Comparison of ENCODE assay signal across 22 cellular contexts in genomic region chr3:40801276-40801675, GRCh38.
A peak's percentile ranks its signal among the peaks of the same experiment; 100 is the strongest.
DNase-seq lines count a peak whose midpoint lies in the region; ATAC-seq and TF ChIP-seq lines count a peak whose summit lies in the region.
"Had no signal": no experiment of that assay in that cellular context is flagged by ENCODE, and none has a peak within 500 bp of the region (broad histone marks: within the 10 kb centered on the region; RNA-seq: fewer than 3 reads in every experiment).

No MANE protein-coding gene starts in this region.

- H3K4me1 Mint-ChIP-seq in activated T-cell treated with anti-CD3 and anti-CD28 coated beads, Interleukin-2, amount 50 U/mL, for 72 hours (ENCODE audit: low read depth), result no peaks in the 10 kb centered on the region
- H3K4me1 Mint-ChIP-seq: activated CD4-positive, alpha-beta T cell treated with anti-CD3 and anti-CD28 coated beads, Interleukin-2, amount 10 ng/mL, durations not matched to agents 24 days and 14 days; activated naive CD8-positive, alpha-beta T cell treated with anti-CD3 and anti-CD28 coated beads, Interleukin-2, amount 50 U/mL, for 24 hours; CD4-positive, alpha-beta memory T cell; central memory CD8-positive, alpha-beta T cell had no signal

- H3K27me3 Mint-ChIP-seq in activated T-cell treated with anti-CD3 and anti-CD28 coated beads, Interleukin-2, amount 50 U/mL, for 72 hours (ENCODE audit: low read depth), result peaks cover 10% of the 10 kb centered on the region

- H3K4me3 Mint-ChIP-seq in activated T-cell treated with anti-CD3 and anti-CD28 coated beads, Interleukin-2, amount 50 U/mL, for 72 hours, result no peak overlapping the region
- H3K4me3 Mint-ChIP-seq: activated CD4-positive, alpha-beta T cell treated with anti-CD3 and anti-CD28 coated beads, Interleukin-2, amount 10 ng/mL, durations not matched to agents 24 days and 14 days; activated naive CD8-positive, alpha-beta T cell treated with anti-CD3 and anti-CD28 coated beads, Interleukin-2, amount 50 U/mL, for 24 hours; CD4-positive, alpha-beta memory T cell; central memory CD8-positive, alpha-beta T cell; natural killer cell treated with Interleukin-12 subunit alpha and Interleukin-12 subunit beta and Interleukin-15 and Interleukin-18, amount 100 ng/mL, for 72 hours had no signal

- POLR2A ChIA-PET in RWPE1 (lab: Yijun Ruan, JAX; ENCODE audit: low non-redundant PET), result no interaction called here

- H3K4me3 ChIP-seq in cardiac fibroblast (replicated peaks in 1 of 2; ENCODE audit: low read depth in 2 of 2, low read length in 2 of 2), result no peak overlapping the region
- H3K4me3 ChIP-seq: GM23248, thyroid gland had no signal

- H3K9me3 Mint-ChIP-seq in activated T-cell treated with anti-CD3 and anti-CD28 coated beads, Interleukin-2, amount 50 U/mL, for 72 hours, result peaks cover 3% of the 10 kb centered on the region in 2 donors
- H3K9me3 Mint-ChIP-seq: activated CD4-positive, alpha-beta T cell treated with anti-CD3 and anti-CD28 coated beads, Interleukin-2, amount 10 ng/mL, durations not matched to agents 24 days and 14 days; activated naive CD8-positive, alpha-beta T cell treated with anti-CD3 and anti-CD28 coated beads, Interleukin-2, amount 50 U/mL, for 24 hours had no signal

- H3K27ac Mint-ChIP-seq in activated T-cell treated with anti-CD3 and anti-CD28 coated beads, Interleukin-2, amount 50 U/mL, for 72 hours, result no peak overlapping the region
- H3K27ac Mint-ChIP-seq: activated CD4-positive, alpha-beta T cell treated with anti-CD3 and anti-CD28 coated beads, Interleukin-2, amount 10 ng/mL, durations not matched to agents 24 days and 14 days; activated naive CD8-positive, alpha-beta T cell treated with anti-CD3 and anti-CD28 coated beads, Interleukin-2, amount 50 U/mL, for 24 hours; CD4-positive, alpha-beta memory T cell; natural killer cell treated with Interleukin-12 subunit alpha and Interleukin-12 subunit beta and Interleukin-15 and Interleukin-18, amount 100 ng/mL, for 72 hours had no signal

- H3K27ac ChIP-seq in RWPE1, result peak overlapping the region; percentile 62; the same call in 1 of the 2 replicates
- H3K27ac ChIP-seq: GM23248, thyroid gland had no signal

- peak; percentile 3 for DNase-seq in H4 (ENCODE audit: low spot score)
- no peak for DNase-seq in RWPE1 (ENCODE audit: low spot score)
- peak; percentile 4 to 56 for DNase-seq in cardiac fibroblast (ENCODE audit: low read depth in 2 of 2)
- peak; percentile 76 for DNase-seq in renal cortical epithelial cell (ENCODE audit: low read depth)
- no peak for DNase-seq in NCI-H1105 (lab: John Stamatoyannopoulos, UW)
- no peak for DNase-seq in activated T-cell treated with anti-CD3 and anti-CD28 coated beads, Interleukin-2, amount 50 U/mL, for 72 hours
- DNase-seq in activated CD4-positive, alpha-beta T cell treated with anti-CD3 and anti-CD28 coated beads, Interleukin-2, amount 50 U/mL, for 48 hours, result no peak
- DNase-seq: activated CD4-positive, alpha-beta T cell treated with anti-CD3 and anti-CD28 coated beads, Interleukin-2, amount 10 ng/mL, durations not matched to agents 24 days and 14 days; activated effector memory CD4-positive, alpha-beta T cell treated with anti-CD3 and anti-CD28 coated beads, Interleukin-2, amount 50 U/mL, for 16 hours; activated naive CD8-positive, alpha-beta T cell treated with anti-CD3 and anti-CD28 coated beads, Interleukin-2, amount 50 U/mL, for 24 hours; CD4-positive, alpha-beta memory T cell; GM23248; Karpas-422; NCI-H1417 treated with DMSO at 0.1 percent for 48 hours; NCI-H510A treated with DMSO at 0.1 percent for 48 hours; SHP77; stimulated activated CD4-positive, alpha-beta T cell treated with anti-CD3 and anti-CD28 coated beads, Interleukin-1b, Interleukin-23, amount 100 ng/mL, for 48 hours; stimulated activated naive CD4-positive, alpha-beta T cell treated with Interleukin-2 at 50 U/mL for 16 hours; thyroid gland had no signal

- H3K36me3 Mint-ChIP-seq in activated T-cell treated with anti-CD3 and anti-CD28 coated beads, Interleukin-2, amount 50 U/mL, for 72 hours (ENCODE audit: insufficient read depth in 2 of 2), result no peaks in the 10 kb centered on the region
- H3K36me3 Mint-ChIP-seq: CD4-positive, alpha-beta memory T cell; natural killer cell treated with Interleukin-12 subunit alpha and Interleukin-12 subunit beta and Interleukin-15 and Interleukin-18, amount 100 ng/mL, for 72 hours had no signal

- TF ChIP-seq CTCF in RWPE1 (conservative IDR thresholded peaks at IDR 0.05; ENCODE audit: low read depth) (no peak), cardiac fibroblast (IDR thresholded peaks at IDR 0.05; ENCODE audit: low read depth, low read length) (no peak)

- no peak for ATAC-seq in GM21723 (IDR thresholded peaks at IDR 0.05; ENCODE audit: unreplicated experiment)
- ATAC-seq in activated T-cell treated with anti-CD3 and anti-CD28 coated beads, Interleukin-2, amount 50 U/mL, for 72 hours (replicated peaks in 1 of 2), result no peak
- ATAC-seq: activated naive CD8-positive, alpha-beta T cell treated with anti-CD3 and anti-CD28 coated beads, Interleukin-2, amount 50 U/mL, for 24 hours; natural killer cell treated with Interleukin-12 subunit alpha and Interleukin-12 subunit beta and Interleukin-15 and Interleukin-18, amount 100 ng/mL, for 72 hours had no signal

- CTCF ChIA-PET in RWPE1 (lab: Yijun Ruan, JAX), result no interaction called here

Comparison
In these comparisons a context has a peak if more than half of its experiments do, and no peak if none do; other contexts are left out.
1. DNase-seq: peak in H4 (single experiment), cardiac fibroblast (2 of 2) and renal cortical epithelial cell (single experiment); none in RWPE1 (single experiment), NCI-H1105 (single experiment), activated T-cell treated with anti-CD3 and anti-CD28 coated beads, Interleukin-2, amount 50 U/mL, for 72 hours (0 of 2) and activated CD4-positive, alpha-beta T cell treated with anti-CD3 and anti-CD28 coated beads, Interleukin-2, amount 50 U/mL, for 48 hours (0 of 2).